Comparison of ENCODE assay signal across 8 cellular contexts in the genomic region with DNA sequence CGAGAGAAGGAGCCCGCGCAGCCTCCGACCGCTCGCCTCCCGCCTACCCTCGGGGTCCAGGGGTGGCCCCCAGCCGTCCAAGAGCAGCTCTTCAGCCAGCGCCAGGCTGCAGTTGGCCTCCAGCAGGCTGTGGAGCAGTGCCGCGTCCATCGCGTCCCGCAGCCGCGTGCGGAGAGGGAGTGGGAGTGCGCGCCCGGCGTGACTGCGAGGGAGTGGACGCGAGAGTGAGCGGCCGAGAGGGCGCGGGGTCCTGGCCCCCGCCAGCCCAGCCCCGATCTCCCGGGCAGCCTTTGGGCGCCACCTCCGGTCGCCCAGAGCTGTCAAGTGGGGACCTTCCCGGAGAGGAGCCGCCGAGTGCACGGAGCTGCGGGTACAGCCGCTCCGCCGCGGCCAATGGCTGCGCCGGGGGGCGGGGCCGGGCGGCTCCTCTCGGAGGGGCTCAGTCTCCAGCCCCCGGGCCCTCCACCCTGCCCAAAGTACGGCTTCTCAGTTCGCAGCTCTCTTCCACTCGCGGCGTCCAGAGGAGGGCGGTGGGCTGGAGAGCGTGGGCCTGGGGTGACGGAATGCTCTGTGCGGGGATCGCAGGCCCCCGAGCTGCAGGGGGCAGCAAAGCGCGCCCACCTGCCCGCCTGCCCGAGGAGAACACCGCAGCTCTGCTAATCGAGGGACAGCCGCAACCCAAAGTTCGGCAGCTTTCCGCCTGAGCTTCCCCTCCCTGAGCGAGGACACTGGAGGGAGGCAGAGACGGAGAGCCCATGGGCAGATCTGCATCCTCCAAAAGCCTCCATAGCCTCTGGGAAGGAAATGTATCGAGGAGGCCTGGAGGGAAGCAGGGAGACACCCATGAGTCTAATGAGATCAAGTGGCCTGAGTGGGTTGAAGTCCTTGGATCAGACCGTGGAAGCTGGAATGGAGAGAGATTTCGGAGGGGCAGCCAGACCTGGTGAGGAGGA. TPM values are rescaled to one million over a fixed set of nuclear protein-coding genes. Genes with fewer than 3 reads are reported as not detected.
DNase-seq lines count a peak whose midpoint lies in the region; ATAC-seq, FAIRE-seq and TF ChIP-seq lines count a peak whose summit lies in the region.

A gene (minus strand): TSS at position 326 of the 953 bp plus-strand sequence. CDS start 176 bp downstream, at position 150.

- H3K36me3 ChIP-seq in esophagus squamous epithelium (no peaks in the 10 kb centered on the region), pancreas (no peaks in the 10 kb centered on the region)

- H3K4me1 ChIP-seq in esophagus squamous epithelium (peaks cover 11 to 19% (median 14%) of the 10 kb centered on the region in 3 donors), pancreas (peaks cover 3 to 6% (median 5%) of the 10 kb centered on the region in 3 donors)

- H3K27ac ChIP-seq in esophagus squamous epithelium (peak within 1 kb of the TSS in 1 of 4 donors; percentile 5), pancreas (no peak within 1 kb of the TSS)

- ATAC-seq in pancreas (peak; percentile 42 to 89 (median 78)), GM19328 (IDR thresholded peaks at IDR 0.05; ENCODE audit: unreplicated experiment) (no peak), HG03039 (IDR thresholded peaks at IDR 0.05; ENCODE audit: unreplicated experiment) (no peak), HG03571 (IDR thresholded peaks at IDR 0.05; ENCODE audit: unreplicated experiment) (no peak)

- no peak within 1 kb of the TSS for H3K27ac Mint-ChIP-seq in activated CD4-positive, alpha-beta T cell treated with anti-CD3 and anti-CD28 coated beads, Interleukin-2, amount 10 ng/mL, durations not matched to agents 7 days and 5 days

- POLR2A ChIA-PET in activated CD4-positive, alpha-beta T cell treated with anti-CD3 and anti-CD28 coated beads, Interleukin-2, amount 10 ng/mL, durations not matched to agents 7 days and 5 days (lab: Charles Lee): no interaction called here

- H3K4me3 ChIP-seq in esophagus squamous epithelium: peak within 1 kb of the TSS; percentile 13 to 66 (median 42)
- peak within 1 kb of the TSS; percentile 9 to 54 (median 28) for H3K4me3 ChIP-seq in pancreas

- H3K9me3 Mint-ChIP-seq in activated CD4-positive, alpha-beta T cell treated with anti-CD3 and anti-CD28 coated beads, Interleukin-2, amount 10 ng/mL, durations not matched to agents 7 days and 5 days: no peaks in the 10 kb centered on the region

- DNase-seq in NCI-H526 (lab: John Stamatoyannopoulos, UW) (peak; percentile 15 to 77), NCI-H526 treated with DMSO at 0.1 percent for 48 hours (lab: John Stamatoyannopoulos, UW) (no peak), esophagus squamous epithelium (lab: John Stamatoyannopoulos, UW) (no peak), pancreas (peak in 2 of 6 donors; percentile 69 to 70)
- DNase-seq in activated CD4-positive, alpha-beta T cell treated with anti-CD3 and anti-CD28 coated beads, Interleukin-2, amount 10 ng/mL, durations not matched to agents 7 days and 5 days: peak; percentile 22

- H3K27me3 Mint-ChIP-seq in activated CD4-positive, alpha-beta T cell treated with anti-CD3 and anti-CD28 coated beads, Interleukin-2, amount 10 ng/mL, durations not matched to agents 7 days and 5 days: peaks cover 63% of the 10 kb centered on the region

- H3K27me3 ChIP-seq in esophagus squamous epithelium (peaks cover 8 to 81% (median 16%) of the 10 kb centered on the region in 4 donors), pancreas (no peaks in the 10 kb centered on the region)

- intact Hi-C loops in esophagus squamous epithelium (cut with DNase I): no loop called here
- intact Hi-C loops in pancreas (cut with DNase I): no loop called here

- CTCF ChIA-PET in activated CD4-positive, alpha-beta T cell treated with anti-CD3 and anti-CD28 coated beads, Interleukin-2, amount 10 ng/mL, durations not matched to agents 7 days and 5 days (lab: Charles Lee): interaction anchor here (0.6 to 1.5 kb wide), 4 partner anchors 11 to 58 kb away, joined by 3 to 5 read pairs (median 4); no protein-coding TSS in a partner anchor

- peaks cover 8% of the 10 kb centered on the region for H3K4me1 Mint-ChIP-seq in activated CD4-positive, alpha-beta T cell treated with anti-CD3 and anti-CD28 coated beads, Interleukin-2, amount 10 ng/mL, durations not matched to agents 7 days and 5 days

- TF ChIP-seq CTCF in esophagus squamous epithelium (IDR thresholded peaks at IDR 0.05) (peak in 4 of 6 experiments; percentile 4 to 23 (median 12)), pancreas (IDR thresholded peaks at IDR 0.05) (no peak)

- TF ChIP-seq POLR2A in esophagus squamous epithelium (IDR thresholded peaks at IDR 0.05): no peak

- H3K36me3 Mint-ChIP-seq in activated CD4-positive, alpha-beta T cell treated with anti-CD3 and anti-CD28 coated beads, Interleukin-2, amount 10 ng/mL, durations not matched to agents 7 days and 5 days (ENCODE audit: low read depth): no peaks in the 10 kb centered on the region

- H3K4me3 Mint-ChIP-seq in activated CD4-positive, alpha-beta T cell treated with anti-CD3 and anti-CD28 coated beads, Interleukin-2, amount 10 ng/mL, durations not matched to agents 7 days and 5 days: peak within 1 kb of the TSS; percentile 37

- FAIRE-seq in pancreas (lab: Jason Lieb, UNC): no peak

- 57 to 76% methylated on average over 2 to 4 of the region's 76 CpGs for WGBS in esophagus squamous epithelium, 2 donors
- WGBS in pancreas, 2 donors: 12 to 13% methylated on average over 60 to 76 of the region's 76 CpGs

- H3K9me3 ChIP-seq in esophagus squamous epithelium (no peaks in the 10 kb centered on the region), pancreas (no peaks in the 10 kb centered on the region)

RNA-seq across cellular contexts. Expression of the gene that starts here (rescaled TPM):
- not detected for total RNA-seq in activated CD4-positive, alpha-beta T cell treated with anti-CD3 and anti-CD28 coated beads, Interleukin-2, amount 10 ng/mL, durations not matched to agents 7 days and 5 days
- total RNA-seq in esophagus squamous epithelium (under 1 TPM in 2 of 4 donors, not detected in 2; under 0.01 to 0.09 TPM), pancreas (under 1 TPM; 0.06 to 0.79 (median 0.43) TPM)
- polyA plus RNA-seq in pancreas: under 1 TPM; 0.42 to 0.66 TPM

Comparison
In these comparisons a context has a peak if more than half of its experiments do, and no peak if none do; other contexts are left out.
1. DNase-seq: peak in NCI-H526 (2 of 2); none in NCI-H526 treated with DMSO at 0.1 percent for 48 hours (single experiment) and esophagus squamous epithelium (single experiment).
2. Peak in DNase-seq in activated CD4-positive, alpha-beta T cell treated with anti-CD3 and anti-CD28 coated beads, Interleukin-2, amount 10 ng/mL, durations not matched to agents 7 days and 5 days; RNA of the gene not detected or under 1 TPM.
3. Peak in ATAC-seq and H3K4me3 ChIP-seq in pancreas; RNA of the gene not detected or under 1 TPM.
4. CTCF ChIP-seq: peak in esophagus squamous epithelium (4 of 6); none in pancreas (0 of 4).